1 cellular context compared by ENCODE assay signal in genomic region chr22:37996079-37996478, GRCh38.
TF ChIP-seq lines count a peak whose summit lies in the region.

No MANE protein-coding gene starts in this region.

TF ChIP-seq in WTC11, 78 proteins besides CTCF, POLR2A, EP300 and RAD21 (continued from another document):
- TF ChIP-seq MAX (CRISPR knock-in tag; IDR thresholded peaks at IDR 0.05) = no peak
